Comparison of ENCODE assay signal across 1 cellular context in the genomic region with DNA sequence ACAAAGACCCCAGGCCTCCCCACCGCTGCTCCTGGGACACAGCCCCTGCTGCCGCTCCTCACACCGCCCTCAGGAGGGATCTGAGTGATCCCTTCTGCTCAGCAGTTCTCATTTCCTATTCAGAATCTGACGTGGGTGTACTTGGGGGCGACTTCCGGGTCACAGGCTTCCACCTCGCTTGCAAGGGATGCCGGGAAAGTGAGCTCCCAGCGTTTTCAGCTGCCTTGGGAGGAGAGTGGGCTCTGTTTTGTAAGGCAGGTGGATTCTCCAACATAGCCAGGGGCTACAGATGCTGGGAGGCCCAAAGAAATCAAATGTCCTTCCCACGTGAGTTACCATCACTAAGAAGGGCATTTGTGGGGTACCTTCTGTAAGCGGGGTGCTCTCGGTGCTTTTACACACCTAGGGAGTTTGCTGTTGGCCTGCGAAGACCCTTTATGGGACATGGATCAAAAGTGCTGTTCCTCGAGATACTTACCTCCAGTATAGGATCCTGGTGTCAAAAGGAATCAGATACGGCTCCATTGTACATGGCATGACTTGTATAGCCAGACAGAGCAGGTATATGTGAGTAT.
TF ChIP-seq lines count a peak whose summit lies in the region.

No MANE protein-coding gene starts in this region.

TF ChIP-seq in K562, 482 proteins besides CTCF, POLR2A, EP300 and RAD21 (continued from another document and continues in another):
- TF ChIP-seq ZNF512 (tag; IDR thresholded peaks at IDR 0.05) = no peak
- TF ChIP-seq ZNF24 (IDR thresholded peaks at IDR 0.05) = no peak
- TF ChIP-seq HDAC3 (IDR thresholded peaks at IDR 0.05; ENCODE audit: borderline replicate concordance, partially characterized antibody) = no peak
- no peak for TF ChIP-seq ZNF561 (CRISPR knock-in tag; conservative IDR thresholded peaks at IDR 0.05)
- no peak for TF ChIP-seq ZNF740 (CRISPR knock-in tag; IDR thresholded peaks at IDR 0.05)
- no peak for TF ChIP-seq ZNF740 (tag; IDR thresholded peaks at IDR 0.05)
- TF ChIP-seq STAG1 (CRISPR knock-in tag; IDR thresholded peaks at IDR 0.05; ENCODE audit: borderline replicate concordance) = no peak
- TF ChIP-seq AFF1 (IDR thresholded peaks at IDR 0.05; ENCODE audit: low read depth in 1 of 2, partially characterized antibody in 2 of 2) = peak in 1 of 2 experiments; percentile 67
- no peak for TF ChIP-seq SMAD1 (IDR thresholded peaks at IDR 0.05; ENCODE audit: low read depth, low read length, partially characterized antibody)
- TF ChIP-seq KLF10 (CRISPR knock-in tag; IDR thresholded peaks at IDR 0.05) = no peak
- TF ChIP-seq ZFP30 (CRISPR knock-in tag; IDR thresholded peaks at IDR 0.05; ENCODE audit: borderline replicate concordance) = no peak
- no peak for TF ChIP-seq VEZF1 (CRISPR knock-in tag; IDR thresholded peaks at IDR 0.05)
- no peak for TF ChIP-seq SIX5 (IDR thresholded peaks at IDR 0.05; ENCODE audit: borderline replicate concordance in 1 of 2, insufficient read depth in 1 of 2, low read depth in 1 of 2, low read length in 2 of 2)
- TF ChIP-seq, protein P1, sequence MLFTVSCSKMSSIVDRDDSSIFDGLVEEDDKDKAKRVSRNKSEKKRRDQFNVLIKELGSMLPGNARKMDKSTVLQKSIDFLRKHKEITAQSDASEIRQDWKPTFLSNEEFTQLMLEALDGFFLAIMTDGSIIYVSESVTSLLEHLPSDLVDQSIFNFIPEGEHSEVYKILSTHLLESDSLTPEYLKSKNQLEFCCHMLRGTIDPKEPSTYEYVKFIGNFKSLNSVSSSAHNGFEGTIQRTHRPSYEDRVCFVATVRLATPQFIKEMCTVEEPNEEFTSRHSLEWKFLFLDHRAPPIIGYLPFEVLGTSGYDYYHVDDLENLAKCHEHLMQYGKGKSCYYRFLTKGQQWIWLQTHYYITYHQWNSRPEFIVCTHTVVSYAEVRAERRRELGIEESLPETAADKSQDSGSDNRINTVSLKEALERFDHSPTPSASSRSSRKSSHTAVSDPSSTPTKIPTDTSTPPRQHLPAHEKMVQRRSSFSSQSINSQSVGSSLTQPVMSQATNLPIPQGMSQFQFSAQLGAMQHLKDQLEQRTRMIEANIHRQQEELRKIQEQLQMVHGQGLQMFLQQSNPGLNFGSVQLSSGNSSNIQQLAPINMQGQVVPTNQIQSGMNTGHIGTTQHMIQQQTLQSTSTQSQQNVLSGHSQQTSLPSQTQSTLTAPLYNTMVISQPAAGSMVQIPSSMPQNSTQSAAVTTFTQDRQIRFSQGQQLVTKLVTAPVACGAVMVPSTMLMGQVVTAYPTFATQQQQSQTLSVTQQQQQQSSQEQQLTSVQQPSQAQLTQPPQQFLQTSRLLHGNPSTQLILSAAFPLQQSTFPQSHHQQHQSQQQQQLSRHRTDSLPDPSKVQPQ (CRISPR knock-in tag; IDR thresholded peaks at IDR 0.05; ENCODE audit: borderline replicate concordance) = no peak
- TF ChIP-seq NEUROD1 (IDR thresholded peaks at IDR 0.05; ENCODE audit: borderline replicate concordance, low read depth, low read length, partially characterized antibody) = no peak
- no peak for TF ChIP-seq SMARCB1 (IDR thresholded peaks at IDR 0.05; ENCODE audit: insufficient read length, low read depth)
- no peak for TF ChIP-seq CBFA2T3 (IDR thresholded peaks at IDR 0.05)
- TF ChIP-seq DDX20 (tag; IDR thresholded peaks at IDR 0.05; ENCODE audit: low read depth) = no peak
- TF ChIP-seq ZBTB5 (IDR thresholded peaks at IDR 0.05) = no peak
- TF ChIP-seq MYBL2 (IDR thresholded peaks at IDR 0.05; ENCODE audit: low read depth) = no peak
- TF ChIP-seq MYBL2 (CRISPR knock-in tag; IDR thresholded peaks at IDR 0.05; ENCODE audit: borderline replicate concordance) = no peak
- no peak for TF ChIP-seq ARNT (IDR thresholded peaks at IDR 0.05)
- TF ChIP-seq, protein P2, sequence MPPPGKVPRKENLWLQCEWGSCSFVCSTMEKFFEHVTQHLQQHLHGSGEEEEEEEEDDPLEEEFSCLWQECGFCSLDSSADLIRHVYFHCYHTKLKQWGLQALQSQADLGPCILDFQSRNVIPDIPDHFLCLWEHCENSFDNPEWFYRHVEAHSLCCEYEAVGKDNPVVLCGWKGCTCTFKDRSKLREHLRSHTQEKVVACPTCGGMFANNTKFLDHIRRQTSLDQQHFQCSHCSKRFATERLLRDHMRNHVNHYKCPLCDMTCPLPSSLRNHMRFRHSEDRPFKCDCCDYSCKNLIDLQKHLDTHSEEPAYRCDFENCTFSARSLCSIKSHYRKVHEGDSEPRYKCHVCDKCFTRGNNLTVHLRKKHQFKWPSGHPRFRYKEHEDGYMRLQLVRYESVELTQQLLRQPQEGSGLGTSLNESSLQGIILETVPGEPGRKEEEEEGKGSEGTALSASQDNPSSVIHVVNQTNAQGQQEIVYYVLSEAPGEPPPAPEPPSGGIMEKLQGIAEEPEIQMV (tag; conservative IDR thresholded peaks at IDR 0.05; ENCODE audit: low read depth) = no peak
- TF ChIP-seq ZNF239 (CRISPR knock-in tag; IDR thresholded peaks at IDR 0.05) = no peak
- TF ChIP-seq, protein P3, sequence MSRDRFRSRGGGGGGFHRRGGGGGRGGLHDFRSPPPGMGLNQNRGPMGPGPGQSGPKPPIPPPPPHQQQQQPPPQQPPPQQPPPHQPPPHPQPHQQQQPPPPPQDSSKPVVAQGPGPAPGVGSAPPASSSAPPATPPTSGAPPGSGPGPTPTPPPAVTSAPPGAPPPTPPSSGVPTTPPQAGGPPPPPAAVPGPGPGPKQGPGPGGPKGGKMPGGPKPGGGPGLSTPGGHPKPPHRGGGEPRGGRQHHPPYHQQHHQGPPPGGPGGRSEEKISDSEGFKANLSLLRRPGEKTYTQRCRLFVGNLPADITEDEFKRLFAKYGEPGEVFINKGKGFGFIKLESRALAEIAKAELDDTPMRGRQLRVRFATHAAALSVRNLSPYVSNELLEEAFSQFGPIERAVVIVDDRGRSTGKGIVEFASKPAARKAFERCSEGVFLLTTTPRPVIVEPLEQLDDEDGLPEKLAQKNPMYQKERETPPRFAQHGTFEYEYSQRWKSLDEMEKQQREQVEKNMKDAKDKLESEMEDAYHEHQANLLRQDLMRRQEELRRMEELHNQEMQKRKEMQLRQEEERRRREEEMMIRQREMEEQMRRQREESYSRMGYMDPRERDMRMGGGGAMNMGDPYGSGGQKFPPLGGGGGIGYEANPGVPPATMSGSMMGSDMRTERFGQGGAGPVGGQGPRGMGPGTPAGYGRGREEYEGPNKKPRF (IDR thresholded peaks at IDR 0.05; ENCODE audit: low read depth, low read length) = no peak
- TF ChIP-seq AFF4 (CRISPR knock-in tag; IDR thresholded peaks at IDR 0.05) = no peak
- TF ChIP-seq MXI1 (IDR thresholded peaks at IDR 0.05; ENCODE audit: low read depth, low read length) = no peak
- TF ChIP-seq ARID1B (IDR thresholded peaks at IDR 0.05) = no peak
- TF ChIP-seq ZNF431 (CRISPR knock-in tag; IDR thresholded peaks at IDR 0.05) = no peak
